ENCODE assay signal across 18 cellular contexts in the genomic region with DNA sequence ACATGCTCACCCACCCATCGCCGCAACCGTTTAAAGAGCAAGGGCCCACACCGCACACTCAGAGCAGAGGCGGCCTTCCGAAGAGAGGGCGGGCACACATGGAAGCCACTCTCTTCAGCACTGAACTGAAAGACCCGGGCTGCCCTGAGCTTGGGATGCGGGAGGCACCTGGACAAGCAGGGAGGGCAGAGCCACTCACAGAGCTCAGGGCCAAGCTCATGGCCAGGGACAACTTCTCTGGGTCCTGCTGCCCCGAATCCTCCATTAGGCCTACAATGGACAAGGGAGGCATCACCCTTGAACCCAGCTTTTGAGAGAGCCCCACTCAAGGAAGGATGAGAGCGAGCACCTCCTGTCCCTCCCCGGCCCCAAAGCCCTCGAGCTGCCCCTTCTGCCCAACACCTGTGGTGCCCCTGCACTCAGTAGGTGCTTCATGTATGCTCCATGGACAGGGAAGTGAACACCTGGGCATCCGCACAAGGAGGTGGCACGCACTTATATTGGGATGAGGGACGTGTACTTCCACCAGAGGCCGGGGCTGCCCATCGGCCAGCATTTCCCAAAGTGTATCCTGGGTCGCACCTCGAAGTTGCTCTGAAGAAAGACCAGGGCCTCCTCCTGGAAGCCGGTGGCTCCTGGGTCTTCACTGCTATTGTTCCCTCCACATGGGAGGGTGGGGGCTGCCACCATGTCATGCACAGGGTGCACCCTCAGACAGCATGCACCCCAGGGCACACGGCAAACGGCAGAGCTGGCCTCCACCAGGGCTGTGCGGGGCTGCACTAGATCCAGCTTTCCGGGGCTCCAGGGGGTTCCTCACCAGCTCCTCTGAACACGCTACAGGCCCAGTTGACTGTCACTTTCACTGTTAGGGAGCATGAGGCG.
"Had no signal": no experiment of that assay in that cellular context is flagged by ENCODE, and none has a peak within 500 bp of the region (broad histone marks: within the 10 kb centered on the region; RNA-seq: fewer than 3 reads in every experiment).

No MANE protein-coding gene starts in this region.

- ATAC-seq: heart left ventricle; mucosa of descending colon; natural killer cell treated with Interleukin-12 subunit alpha and Interleukin-12 subunit beta and Interleukin-15 and Interleukin-18, amount 100 ng/mL, for 72 hours; psoas muscle had no signal

- H3K4me3 Mint-ChIP-seq: natural killer cell treated with Interleukin-12 subunit alpha and Interleukin-12 subunit beta and Interleukin-15 and Interleukin-18, amount 100 ng/mL, for 72 hours had no signal

- H3K9me3 ChIP-seq: heart left ventricle, mucosa of descending colon, psoas muscle, sigmoid colon, stomach, thoracic aorta, transverse colon had no signal

- H3K36me3 ChIP-seq: heart left ventricle, sigmoid colon, stomach, thoracic aorta, transverse colon had no signal

- H3K4me1 ChIP-seq: heart left ventricle, psoas muscle, sigmoid colon, stomach, transverse colon had no signal

- DNase-seq: cortex of kidney; dorsolateral prefrontal cortex; effector CD8-positive, alpha-beta T cell; foreskin melanocyte; hippocampal formation; kidney glomerular epithelial cell; mucosa of descending colon; retina; sigmoid colon; stimulated activated naive CD4-positive, alpha-beta T cell; stomach; substantia nigra; transverse colon had no signal

- H3K4me3 ChIP-seq: dorsolateral prefrontal cortex, heart left ventricle, mucosa of descending colon, psoas muscle, sigmoid colon, skin epidermis, stomach, thoracic aorta, transverse colon had no signal

- H3K36me3 Mint-ChIP-seq: natural killer cell treated with Interleukin-12 subunit alpha and Interleukin-12 subunit beta and Interleukin-15 and Interleukin-18, amount 100 ng/mL, for 72 hours had no signal

- H3K9me3 Mint-ChIP-seq: natural killer cell treated with Interleukin-12 subunit alpha and Interleukin-12 subunit beta and Interleukin-15 and Interleukin-18, amount 100 ng/mL, for 72 hours had no signal

- H3K27ac ChIP-seq: heart left ventricle, psoas muscle, sigmoid colon, skin epidermis, stomach, thoracic aorta, transverse colon had no signal

- H3K27ac Mint-ChIP-seq: natural killer cell treated with Interleukin-12 subunit alpha and Interleukin-12 subunit beta and Interleukin-15 and Interleukin-18, amount 100 ng/mL, for 72 hours had no signal
